Comparison of ENCODE assay signal across 17 cellular contexts in genomic region chr19:36059180-36059910, GRCh38. TPM values are rescaled to one million over a fixed set of nuclear protein-coding genes. Genes with fewer than 3 reads are reported as not detected.
DNase-seq lines count a peak whose midpoint lies in the region; TF ChIP-seq lines count a peak whose summit lies in the region.
"Had no signal": no experiment of that assay in that cellular context is flagged by ENCODE, and none has a peak within 500 bp of the region (broad histone marks: within the 10 kb centered on the region; RNA-seq: fewer than 3 reads in every experiment).

No MANE protein-coding gene starts in this region.

- H3K4me3 ChIP-seq in mesendoderm (ENCODE audit: low read length) = no peak overlapping the region
- H3K4me3 ChIP-seq in coronary artery = no peak overlapping the region
- H3K4me3 ChIP-seq: SJCRH30 had no signal

- no peak overlapping the region for H2BK120ac ChIP-seq in mesendoderm (ENCODE audit: low read depth, low read length)

- H3K27me3 Mint-ChIP-seq in activated CD4-positive, alpha-beta T cell treated with anti-CD3 and anti-CD28 coated beads, Interleukin-2, amount 10 ng/mL, durations not matched to agents 24 days and 14 days = no peaks in the 10 kb centered on the region
- no peaks in the 10 kb centered on the region; the same call in 1 of the 2 replicates for H3K27me3 Mint-ChIP-seq in HFFc6 (ENCODE audit: insufficient read depth)

- H3K23ac ChIP-seq in mesendoderm (ENCODE audit: low read length) = no peak overlapping the region

- no peak overlapping the region for H4K5ac ChIP-seq in mesendoderm (ENCODE audit: low read length)

- H3K27ac Mint-ChIP-seq in activated CD4-positive, alpha-beta T cell treated with anti-CD3 and anti-CD28 coated beads, Interleukin-2, amount 10 ng/mL, durations not matched to agents 24 days and 14 days = peak overlapping the region; percentile 50
- H3K27ac Mint-ChIP-seq in HFFc6 = no peak overlapping the region

- no peak overlapping the region for H3K9ac ChIP-seq in mesendoderm (ENCODE audit: low read length)

- H3K79me1 ChIP-seq in mesendoderm (ENCODE audit: low read length) = peaks cover 15% of the 10 kb centered on the region

- H3K4me3 Mint-ChIP-seq in activated CD4-positive, alpha-beta T cell treated with anti-CD3 and anti-CD28 coated beads, Interleukin-2, amount 10 ng/mL, durations not matched to agents 24 days and 14 days = no peak overlapping the region
- H3K4me3 Mint-ChIP-seq in HFFc6 = no peak overlapping the region

- no CpG with 5 or more reads among the region's 6 CpGs for WGBS in mesendoderm (ENCODE audit: extremely low coverage, insufficient coverage, low lambda C conversion rate)

- no peak for DNase-seq in activated CD4-positive, alpha-beta T cell treated with anti-CD3 and anti-CD28 coated beads, Interleukin-2, amount 10 ng/mL, durations not matched to agents 24 days and 14 days
- no peak for DNase-seq in activated CD4-positive, alpha-beta T cell treated with anti-CD3 and anti-CD28 coated beads for 4 hours
- DNase-seq in NCI-H2029 treated with DMSO at 0.1 percent for 48 hours (lab: John Stamatoyannopoulos, UW) = peak; percentile 23
- DNase-seq in mesendoderm = peak; percentile 16
- DNase-seq in HFFc6 = no peak
- DNase-seq in kidney tubule cell (ENCODE audit: low spot score) = no peak
- DNase-seq in amygdala (lab: John Stamatoyannopoulos, UW) = no peak
- no peak for DNase-seq in coronary artery (ENCODE audit: low spot score)
- DNase-seq: CD4-positive, CD25-positive, alpha-beta regulatory T cell; Kasumi-1; NCI-H187 treated with DMSO at 0.1 percent for 48 hours; NCI-H2171 treated with DMSO at 0.1 percent for 48 hours; NCI-H510A treated with DMSO at 0.1 percent for 48 hours; NK-92 treated with Interleukin-12 subunit alpha and Interleukin-12 subunit beta, amount 100 ng/mL, for 24 hours; OCI-M1; RPMI8226; SJCRH30 had no signal

- H4K8ac ChIP-seq in mesendoderm (ENCODE audit: low read depth, low read length) = no peak overlapping the region

- H3K79me2 ChIP-seq in mesendoderm (ENCODE audit: control insufficient read depth, insufficient read depth, low read length) = peaks cover 21% of the 10 kb centered on the region

- no peak for TF ChIP-seq CTCF in HFFc6 (IDR thresholded peaks at IDR 0.05)
- no peak for TF ChIP-seq CTCF in coronary artery (IDR thresholded peaks at IDR 0.05)

- H3K4me1 ChIP-seq in mesendoderm (ENCODE audit: control insufficient read depth, low read depth, low read length) = peaks cover 2% of the 10 kb centered on the region
- H3K4me1 ChIP-seq: SJCRH30 had no signal

- intact Hi-C loops in activated CD4-positive, alpha-beta T cell treated with anti-CD3 and anti-CD28 coated beads, Interleukin-2, amount 10 ng/mL, durations not matched to agents 24 days and 14 days (cut with micrococcal nuclease) = no loop called here

- H3K36me3 ChIP-seq in mesendoderm (ENCODE audit: control insufficient read depth, insufficient read depth, low read length) = peaks cover 10% of the 10 kb centered on the region

- H3K27me3 ChIP-seq in mesendoderm (ENCODE audit: insufficient read depth, low read length, poor library complexity) = no peaks in the 10 kb centered on the region
- H3K27me3 ChIP-seq: SJCRH30 had no signal

- H3K27ac ChIP-seq in mesendoderm (ENCODE audit: low read depth, low read length) (no peak overlapping the region), coronary artery (no peak overlapping the region)
- H3K27ac ChIP-seq: SJCRH30 had no signal

- no peak overlapping the region for H3K18ac ChIP-seq in mesendoderm (ENCODE audit: low read length)

- no peak overlapping the region for H2AK5ac ChIP-seq in mesendoderm (ENCODE audit: low read length)

- no peaks in the 10 kb centered on the region for H3K9me3 Mint-ChIP-seq in activated CD4-positive, alpha-beta T cell treated with anti-CD3 and anti-CD28 coated beads, Interleukin-2, amount 10 ng/mL, durations not matched to agents 24 days and 14 days
- H3K9me3 Mint-ChIP-seq in HFFc6 = no peaks in the 10 kb centered on the region
- H3K9me3 Mint-ChIP-seq: CD4-positive, CD25-positive, alpha-beta regulatory T cell had no signal

- H3K36me3 Mint-ChIP-seq in activated CD4-positive, alpha-beta T cell treated with anti-CD3 and anti-CD28 coated beads, Interleukin-2, amount 10 ng/mL, durations not matched to agents 24 days and 14 days (ENCODE audit: low read depth) = peaks cover 28% of the 10 kb centered on the region
- peaks cover 10% of the 10 kb centered on the region; the same call in 1 of the 2 replicates for H3K36me3 Mint-ChIP-seq in HFFc6 (ENCODE audit: low read depth)
- H3K36me3 Mint-ChIP-seq: CD4-positive, CD25-positive, alpha-beta regulatory T cell had no signal

- peaks cover 21% of the 10 kb centered on the region for H3K4me1 Mint-ChIP-seq in activated CD4-positive, alpha-beta T cell treated with anti-CD3 and anti-CD28 coated beads, Interleukin-2, amount 10 ng/mL, durations not matched to agents 24 days and 14 days
- H3K4me1 Mint-ChIP-seq in HFFc6 (ENCODE audit: low read depth) = peaks cover 20% of the 10 kb centered on the region

- H3K4ac ChIP-seq in mesendoderm (ENCODE audit: low read depth, low read length) = no peak overlapping the region

- no peak overlapping the region for H3K56ac ChIP-seq in mesendoderm (ENCODE audit: low read length)

- no peak overlapping the region for H2BK5ac ChIP-seq in mesendoderm (ENCODE audit: low read length)

- no peak overlapping the region for H2BK15ac ChIP-seq in mesendoderm (replicated peaks; ENCODE audit: low read depth)

- H3K4me2 ChIP-seq in mesendoderm (ENCODE audit: low read length) = no peak overlapping the region

RNA-seq across cellular contexts. Expression of gene WDR62, which starts 4.6 kb away (rescaled TPM):
- 24.9 and 25.9 TPM in 2 replicates for total RNA-seq in activated CD4-positive, alpha-beta T cell treated with anti-CD3 and anti-CD28 coated beads, Interleukin-2, amount 10 ng/mL, durations not matched to agents 24 days and 14 days
- 15.2 TPM for polyA plus RNA-seq in mesendoderm (2013, experiment 1 of 2)
- polyA plus RNA-seq in mesendoderm (2013, experiment 2 of 2) = 14.6 TPM
- total RNA-seq in HFFc6 (2021; fragmentation: NEBNext Ultra II Directional; extraction: Animal tissue kit (Norgen Biotek cat#: 25700)) = 10 to 100 TPM in 5 of 6 experiments, 1 to 10 TPM in 1; 6.5 to 13.8 (median 13.0) TPM

RNA-seq across cellular contexts. Expression of gene THAP8, which starts 5.3 kb away (rescaled TPM):
- total RNA-seq in activated CD4-positive, alpha-beta T cell treated with anti-CD3 and anti-CD28 coated beads, Interleukin-2, amount 10 ng/mL, durations not matched to agents 24 days and 14 days = 1.5 and 2.0 TPM in 2 replicates
- 2.2 TPM for polyA plus RNA-seq in mesendoderm (2013, experiment 1 of 2)
- polyA plus RNA-seq in mesendoderm (2013, experiment 2 of 2) = 2.1 TPM
- total RNA-seq in HFFc6 (2021; fragmentation: NEBNext Ultra II Directional; extraction: Animal tissue kit (Norgen Biotek cat#: 25700)) = 1 to 10 TPM; 5.2 to 6.4 (median 5.5) TPM

RNA-seq across cellular contexts. Expression of gene CLIP3, which starts 26.7 kb away (rescaled TPM):
- 0.96 and 1.6 TPM in 2 replicates for total RNA-seq in activated CD4-positive, alpha-beta T cell treated with anti-CD3 and anti-CD28 coated beads, Interleukin-2, amount 10 ng/mL, durations not matched to agents 24 days and 14 days
- 6.4 TPM for polyA plus RNA-seq in mesendoderm (2013, experiment 1 of 2)
- 6.7 TPM for polyA plus RNA-seq in mesendoderm (2013, experiment 2 of 2)
- total RNA-seq in HFFc6 (2021; fragmentation: NEBNext Ultra II Directional; extraction: Animal tissue kit (Norgen Biotek cat#: 25700)) = 10 to 100 TPM; 62.2 to 93.1 (median 83.9) TPM

RNA-seq across cellular contexts. Expression of gene ALKBH6, which starts 45.3 kb away (rescaled TPM):
- total RNA-seq in activated CD4-positive, alpha-beta T cell treated with anti-CD3 and anti-CD28 coated beads, Interleukin-2, amount 10 ng/mL, durations not matched to agents 24 days and 14 days = 46.1 and 50.7 TPM in 2 replicates
- polyA plus RNA-seq in mesendoderm (2013, experiment 1 of 2) = 25.6 TPM
- 23.7 TPM for polyA plus RNA-seq in mesendoderm (2013, experiment 2 of 2)
- total RNA-seq in HFFc6 (2021; fragmentation: NEBNext Ultra II Directional; extraction: Animal tissue kit (Norgen Biotek cat#: 25700)) = 10 to 100 TPM; 25.3 to 31.5 (median 28.5) TPM

RNA-seq across cellular contexts. Expression of gene SYNE4, which starts 50.7 kb away (rescaled TPM):
- total RNA-seq in activated CD4-positive, alpha-beta T cell treated with anti-CD3 and anti-CD28 coated beads, Interleukin-2, amount 10 ng/mL, durations not matched to agents 24 days and 14 days = 2.2 and 2.9 TPM in 2 replicates
- polyA plus RNA-seq in mesendoderm (2013, experiment 1 of 2) = 19.1 TPM
- polyA plus RNA-seq in mesendoderm (2013, experiment 2 of 2) = 19.3 TPM
- total RNA-seq in HFFc6 (2021; fragmentation: NEBNext Ultra II Directional; extraction: Animal tissue kit (Norgen Biotek cat#: 25700)) = under 1 TPM; 0.07 to 0.40 (median 0.29) TPM

Comparison
In these comparisons a context has a peak if more than half of its experiments do, and no peak if none do; other contexts are left out.
1. DNase-seq: peak in NCI-H2029 treated with DMSO at 0.1 percent for 48 hours (single experiment) and mesendoderm (single experiment); none in activated CD4-positive, alpha-beta T cell treated with anti-CD3 and anti-CD28 coated beads, Interleukin-2, amount 10 ng/mL, durations not matched to agents 24 days and 14 days (single experiment), activated CD4-positive, alpha-beta T cell treated with anti-CD3 and anti-CD28 coated beads for 4 hours (0 of 2), HFFc6 (single experiment), kidney tubule cell (single experiment), amygdala (0 of 56) and coronary artery (single experiment).
2. RNA of gene CLIP3, which starts 26.7 kb away (total RNA-seq): 62.2 to 93.1 TPM in HFFc6; 0.96 to 1.6 TPM in activated CD4-positive, alpha-beta T cell treated with anti-CD3 and anti-CD28 coated beads, Interleukin-2, amount 10 ng/mL, durations not matched to agents 24 days and 14 days; every median in the first group is over 10 times any median in the second.